In genomic region chr6:25292384-25292783, GRCh38 we compare ENCODE assay signal across 1 cellular context.
TF ChIP-seq lines count a peak whose summit lies in the region.

No MANE protein-coding gene starts in this region.

TF ChIP-seq in GM23338, 12 proteins besides CTCF, POLR2A, EP300 and RAD21 (continued from another document):
- TF ChIP-seq REST (IDR thresholded peaks at IDR 0.05; ENCODE audit: unreplicated experiment): no peak
- TF ChIP-seq ETS1 (IDR thresholded peaks at IDR 0.05): no peak
- no peak for TF ChIP-seq ZNF462 (CRISPR knock-in tag; IDR thresholded peaks at IDR 0.05)
- no peak for TF ChIP-seq NANOG (IDR thresholded peaks at IDR 0.05; ENCODE audit: borderline replicate concordance)
